23 cellular contexts compared by ENCODE assay signal in genomic region chr22:35172452-35172851, GRCh38.
A peak's percentile ranks its signal among the peaks of the same experiment; 100 is the strongest.
DNase-seq lines count a peak whose midpoint lies in the region; TF ChIP-seq lines count a peak whose summit lies in the region.
"Had no signal": no experiment of that assay in that cellular context is flagged by ENCODE, and none has a peak within 500 bp of the region (broad histone marks: within the 10 kb centered on the region; RNA-seq: fewer than 3 reads in every experiment).

No MANE protein-coding gene starts in this region.

- DNase-seq in DMS153 treated with DMSO at 0.1 percent for 48 hours (lab: John Stamatoyannopoulos, UW; ENCODE audit: unreplicated experiment) (peak; percentile 81), NCI-H146 treated with DMSO at 0.1 percent for 48 hours (lab: John Stamatoyannopoulos, UW; ENCODE audit: unreplicated experiment) (peak; percentile 71), NCI-H2227 (lab: John Stamatoyannopoulos, UW; ENCODE audit: unreplicated experiment) (peak; percentile 31), SK-N-DZ (ENCODE audit: low spot score) (peak; percentile 95), dorsolateral prefrontal cortex (no peak), SHP77 treated with DMSO at 0.1 percent for 48 hours (lab: John Stamatoyannopoulos, UW) (no peak), chondrocyte (ENCODE audit: low spot score) (no peak)
- DNase-seq: activated CD4-positive, alpha-beta T cell treated with anti-CD3 and anti-CD28 coated beads, Interleukin-2, amount 50 U/mL, for 4 hours; activated effector memory CD4-positive, alpha-beta T cell treated with Interleukin-2 at 50 U/mL for 16 hours; activated naive CD8-positive, alpha-beta T cell treated with anti-CD3 and anti-CD28 coated beads, Interleukin-2, amount 50 U/mL, for 24 hours; body of pancreas; effector memory CD4-positive, alpha-beta T cell; esophagus squamous epithelium; kidney glomerular epithelial cell; mammary epithelial cell; PC-9; retina; spleen; stimulated activated CD4-positive, alpha-beta T cell treated with anti-CD3 and anti-CD28 coated beads, Interleukin-4, amount 100 ng/mL, for 4 hours; stimulated activated naive CD8-positive, alpha-beta T cell treated with anti-CD3 and anti-CD28 coated beads, Interleukin-15, amount 100 ng/mL, for 72 hours; T-helper 17 cell; transverse colon had no signal

- H3K4me3 Mint-ChIP-seq in chondrocyte (ENCODE audit: unreplicated experiment): no peak overlapping the region
- H3K4me3 Mint-ChIP-seq: activated naive CD8-positive, alpha-beta T cell treated with anti-CD3 and anti-CD28 coated beads, Interleukin-2, amount 50 U/mL, for 24 hours; stimulated activated naive CD8-positive, alpha-beta T cell treated with anti-CD3 and anti-CD28 coated beads, Interleukin-15, amount 100 ng/mL, for 72 hours; T-helper 17 cell had no signal

- H3K27ac ChIP-seq in dorsolateral prefrontal cortex: no peak overlapping the region
- H3K27ac ChIP-seq: body of pancreas, esophagus squamous epithelium, PC-9, spleen, transverse colon, VCaP had no signal

- H3K9me3 Mint-ChIP-seq in chondrocyte (ENCODE audit: low read depth): no peaks in the 10 kb centered on the region
- H3K9me3 Mint-ChIP-seq: activated naive CD8-positive, alpha-beta T cell treated with anti-CD3 and anti-CD28 coated beads, Interleukin-2, amount 50 U/mL, for 24 hours; stimulated activated naive CD8-positive, alpha-beta T cell treated with anti-CD3 and anti-CD28 coated beads, Interleukin-15, amount 100 ng/mL, for 72 hours had no signal

- H3K4me3 ChIP-seq in dorsolateral prefrontal cortex: no peak overlapping the region
- H3K4me3 ChIP-seq: body of pancreas, esophagus squamous epithelium, PC-9, spleen, transverse colon had no signal

- TF ChIP-seq CTCF in dorsolateral prefrontal cortex (IDR thresholded peaks at IDR 0.05 in 54 of 56, conservative IDR thresholded peaks at IDR 0.05 in 2 of 56; ENCODE audit: low read depth in 1 of 56, partially characterized antibody in 56 of 56) (no peak), chondrocyte (IDR thresholded peaks at IDR 0.05) (no peak)

- H3K27me3 ChIP-seq in dorsolateral prefrontal cortex: peaks cover 0 to 24% (median 0%) of the 10 kb centered on the region in 45 donors
- H3K27me3 ChIP-seq: body of pancreas had no signal

- H3K4me1 Mint-ChIP-seq in chondrocyte (ENCODE audit: low read depth): no peaks in the 10 kb centered on the region
- H3K4me1 Mint-ChIP-seq: activated naive CD8-positive, alpha-beta T cell treated with anti-CD3 and anti-CD28 coated beads, Interleukin-2, amount 50 U/mL, for 24 hours; stimulated activated naive CD8-positive, alpha-beta T cell treated with anti-CD3 and anti-CD28 coated beads, Interleukin-15, amount 100 ng/mL, for 72 hours had no signal

- H3K36me3 Mint-ChIP-seq in chondrocyte (ENCODE audit: low read depth): no peaks in the 10 kb centered on the region

- H3K27me3 Mint-ChIP-seq in chondrocyte (ENCODE audit: low read depth): peaks cover 57% of the 10 kb centered on the region

- no peak overlapping the region for H3K27ac Mint-ChIP-seq in chondrocyte (ENCODE audit: unreplicated experiment)
- H3K27ac Mint-ChIP-seq: activated naive CD8-positive, alpha-beta T cell treated with anti-CD3 and anti-CD28 coated beads, Interleukin-2, amount 50 U/mL, for 24 hours; stimulated activated naive CD8-positive, alpha-beta T cell treated with anti-CD3 and anti-CD28 coated beads, Interleukin-15, amount 100 ng/mL, for 72 hours; T-helper 17 cell had no signal

- intact Hi-C loops in dorsolateral prefrontal cortex (cut with DNase I): no loop called here

Comparison
In these comparisons a context has a peak if more than half of its experiments do, and no peak if none do; other contexts are left out.
1. DNase-seq: peak in DMS153 treated with DMSO at 0.1 percent for 48 hours (single experiment), NCI-H146 treated with DMSO at 0.1 percent for 48 hours (single experiment), NCI-H2227 (single experiment) and SK-N-DZ (single experiment); none in dorsolateral prefrontal cortex (0 of 10), SHP77 treated with DMSO at 0.1 percent for 48 hours (single experiment) and chondrocyte (single experiment).